In genomic region chr12:90627180-90627896, GRCh38 we compare ENCODE assay signal across 20 cellular contexts.
DNase-seq lines count a peak whose midpoint lies in the region; ATAC-seq and TF ChIP-seq lines count a peak whose summit lies in the region.
"Had no signal": no experiment of that assay in that cellular context is flagged by ENCODE, and none has a peak within 500 bp of the region (broad histone marks: within the 10 kb centered on the region; RNA-seq: fewer than 3 reads in every experiment).

No MANE protein-coding gene starts in this region.

- no peaks in the 10 kb centered on the region for H3K27me3 Mint-ChIP-seq in Calu3 (ENCODE audit: unreplicated experiment)
- no peaks in the 10 kb centered on the region for H3K27me3 Mint-ChIP-seq in naive thymus-derived CD8-positive, alpha-beta T cell
- H3K27me3 Mint-ChIP-seq: activated naive CD8-positive, alpha-beta T cell treated with anti-CD3 and anti-CD28 coated beads, Interleukin-2, amount 10 ng/mL, durations not matched to agents 7 days and 5 days; CD4-positive, alpha-beta memory T cell; naive B cell; T-helper 17 cell had no signal

- BruUV-seq in Calu3 (replicated peaks; lab: Mats Ljungman, UMichigan): no TSS peak

- TF ChIP-seq CTCF in brain microvascular endothelial cell (IDR thresholded peaks at IDR 0.05; ENCODE audit: low read depth, low read length, missing control alignments) (no peak), Calu3 (IDR thresholded peaks at IDR 0.05; ENCODE audit: unreplicated experiment) (no peak)

- no peak overlapping the region for H3K27ac ChIP-seq in brain microvascular endothelial cell

- CTCF ChIA-PET in Calu3 (lab: Charles Lee): no interaction called here

- H3K4me1 Mint-ChIP-seq in Calu3 (ENCODE audit: low read depth, unreplicated experiment): no peaks in the 10 kb centered on the region
- peaks cover 0 to 2% (median 0%) of the 10 kb centered on the region in 4 donors for H3K4me1 Mint-ChIP-seq in naive thymus-derived CD8-positive, alpha-beta T cell
- H3K4me1 Mint-ChIP-seq: activated naive CD8-positive, alpha-beta T cell treated with anti-CD3 and anti-CD28 coated beads, Interleukin-2, amount 10 ng/mL, durations not matched to agents 7 days and 5 days; CD4-positive, alpha-beta memory T cell; naive B cell; stimulated activated effector memory CD8-positive, alpha-beta T cell treated with anti-CD3 and anti-CD28 coated beads, Interleukin-12 subunit alpha, Interleukin-12 subunit beta, amount 100 ng/mL, for 72 hours; T-helper 17 cell had no signal

- POLR2A ChIA-PET in naive thymus-derived CD8-positive, alpha-beta T cell (lab: Charles Lee): no interaction called here

- peak; percentile 21 for DNase-seq in HCEC 1CT
- peak; percentile 32 for DNase-seq in MV-4-11 (lab: John Stamatoyannopoulos, UW)
- DNase-seq in brain microvascular endothelial cell: peak; percentile 25
- peak; percentile 50 for DNase-seq in non-pigmented ciliary epithelial cell (ENCODE audit: low read depth)
- no peak for DNase-seq in NCI-H1694 (lab: John Stamatoyannopoulos, UW)
- no peak for DNase-seq in dedifferentiated amniotic fluid mesenchymal stem cell (ENCODE audit: extremely low spot score)
- no peak for DNase-seq in Calu3
- no peak for DNase-seq in naive thymus-derived CD8-positive, alpha-beta T cell
- DNase-seq: activated CD4-positive, alpha-beta T cell treated with anti-CD3 and anti-CD28 coated beads for 48 hours; activated naive CD8-positive, alpha-beta T cell treated with anti-CD3 and anti-CD28 coated beads, Interleukin-2, amount 10 ng/mL, durations not matched to agents 7 days and 5 days; CD4-positive, alpha-beta memory T cell; left ventricle myocardium superior; naive B cell; NCI-H1092 treated with DMSO at 0.1 percent for 48 hours; NCI-H524; right cardiac atrium; RPMI8226; stimulated activated CD4-positive, alpha-beta T cell treated with anti-CD3 and anti-CD28 coated beads, Interleukin-4, amount 100 ng/mL, for 4 hours; T-helper 17 cell had no signal

- peaks cover 18% of the 10 kb centered on the region for H3K9me3 Mint-ChIP-seq in Calu3 (ENCODE audit: low read depth, unreplicated experiment)
- peaks cover 0 to 10% (median 2%) of the 10 kb centered on the region in 9 donors for H3K9me3 Mint-ChIP-seq in naive thymus-derived CD8-positive, alpha-beta T cell
- H3K9me3 Mint-ChIP-seq: naive B cell had no signal

- ATAC-seq in naive thymus-derived CD8-positive, alpha-beta T cell: no peak
- ATAC-seq: left ventricle myocardium superior; right cardiac atrium; stimulated activated effector memory CD8-positive, alpha-beta T cell treated with anti-CD3 and anti-CD28 coated beads, Interleukin-12 subunit alpha, Interleukin-12 subunit beta, amount 100 ng/mL, for 72 hours; T-helper 17 cell had no signal

- H3K36me3 ChIP-seq in brain microvascular endothelial cell (replicated peaks): no peaks in the 10 kb centered on the region

- no peaks in the 10 kb centered on the region for H3K36me3 Mint-ChIP-seq in Calu3 (ENCODE audit: insufficient read depth, unreplicated experiment)
- no peaks in the 10 kb centered on the region for H3K36me3 Mint-ChIP-seq in naive thymus-derived CD8-positive, alpha-beta T cell
- H3K36me3 Mint-ChIP-seq: activated naive CD8-positive, alpha-beta T cell treated with anti-CD3 and anti-CD28 coated beads, Interleukin-2, amount 10 ng/mL, durations not matched to agents 7 days and 5 days; CD4-positive, alpha-beta memory T cell; naive B cell; stimulated activated effector memory CD8-positive, alpha-beta T cell treated with anti-CD3 and anti-CD28 coated beads, Interleukin-12 subunit alpha, Interleukin-12 subunit beta, amount 100 ng/mL, for 72 hours had no signal

- no peak overlapping the region for H3K27ac Mint-ChIP-seq in Calu3 (ENCODE audit: unreplicated experiment)
- H3K27ac Mint-ChIP-seq in naive thymus-derived CD8-positive, alpha-beta T cell: no peak overlapping the region
- H3K27ac Mint-ChIP-seq: activated naive CD8-positive, alpha-beta T cell treated with anti-CD3 and anti-CD28 coated beads, Interleukin-2, amount 10 ng/mL, durations not matched to agents 7 days and 5 days; CD4-positive, alpha-beta memory T cell; naive B cell; stimulated activated effector memory CD8-positive, alpha-beta T cell treated with anti-CD3 and anti-CD28 coated beads, Interleukin-12 subunit alpha, Interleukin-12 subunit beta, amount 100 ng/mL, for 72 hours; T-helper 17 cell had no signal

- intact Hi-C loops in Calu3 (cut with micrococcal nuclease; ENCODE audit: unreplicated experiment): no loop called here

- H3K27me3 ChIP-seq in brain microvascular endothelial cell (replicated peaks): no peaks in the 10 kb centered on the region

- in situ Hi-C loops in brain microvascular endothelial cell (cut with HindIII; ENCODE audit: low pct_ligation_motif_present, low sequenced_read_pairs): no loop called here

- H3K4me3 Mint-ChIP-seq in Calu3 (ENCODE audit: low read depth, unreplicated experiment): no peak overlapping the region
- H3K4me3 Mint-ChIP-seq in naive thymus-derived CD8-positive, alpha-beta T cell: no peak overlapping the region
- H3K4me3 Mint-ChIP-seq: activated naive CD8-positive, alpha-beta T cell treated with anti-CD3 and anti-CD28 coated beads, Interleukin-2, amount 10 ng/mL, durations not matched to agents 7 days and 5 days; CD4-positive, alpha-beta memory T cell; naive B cell; stimulated activated effector memory CD8-positive, alpha-beta T cell treated with anti-CD3 and anti-CD28 coated beads, Interleukin-12 subunit alpha, Interleukin-12 subunit beta, amount 100 ng/mL, for 72 hours; T-helper 17 cell had no signal

- H3K4me3 ChIP-seq in brain microvascular endothelial cell (ENCODE audit: low read depth, low read length): no peak overlapping the region

Comparison
In these comparisons a context has a peak if more than half of its experiments do, and no peak if none do; other contexts are left out.
1. DNase-seq: peak in HCEC 1CT (single experiment), MV-4-11 (single experiment), brain microvascular endothelial cell (single experiment) and non-pigmented ciliary epithelial cell (single experiment); none in NCI-H1694 (single experiment), dedifferentiated amniotic fluid mesenchymal stem cell (single experiment), Calu3 (single experiment) and naive thymus-derived CD8-positive, alpha-beta T cell (0 of 10).